Comparison of ENCODE assay signal across 8 cellular contexts in the genomic region with DNA sequence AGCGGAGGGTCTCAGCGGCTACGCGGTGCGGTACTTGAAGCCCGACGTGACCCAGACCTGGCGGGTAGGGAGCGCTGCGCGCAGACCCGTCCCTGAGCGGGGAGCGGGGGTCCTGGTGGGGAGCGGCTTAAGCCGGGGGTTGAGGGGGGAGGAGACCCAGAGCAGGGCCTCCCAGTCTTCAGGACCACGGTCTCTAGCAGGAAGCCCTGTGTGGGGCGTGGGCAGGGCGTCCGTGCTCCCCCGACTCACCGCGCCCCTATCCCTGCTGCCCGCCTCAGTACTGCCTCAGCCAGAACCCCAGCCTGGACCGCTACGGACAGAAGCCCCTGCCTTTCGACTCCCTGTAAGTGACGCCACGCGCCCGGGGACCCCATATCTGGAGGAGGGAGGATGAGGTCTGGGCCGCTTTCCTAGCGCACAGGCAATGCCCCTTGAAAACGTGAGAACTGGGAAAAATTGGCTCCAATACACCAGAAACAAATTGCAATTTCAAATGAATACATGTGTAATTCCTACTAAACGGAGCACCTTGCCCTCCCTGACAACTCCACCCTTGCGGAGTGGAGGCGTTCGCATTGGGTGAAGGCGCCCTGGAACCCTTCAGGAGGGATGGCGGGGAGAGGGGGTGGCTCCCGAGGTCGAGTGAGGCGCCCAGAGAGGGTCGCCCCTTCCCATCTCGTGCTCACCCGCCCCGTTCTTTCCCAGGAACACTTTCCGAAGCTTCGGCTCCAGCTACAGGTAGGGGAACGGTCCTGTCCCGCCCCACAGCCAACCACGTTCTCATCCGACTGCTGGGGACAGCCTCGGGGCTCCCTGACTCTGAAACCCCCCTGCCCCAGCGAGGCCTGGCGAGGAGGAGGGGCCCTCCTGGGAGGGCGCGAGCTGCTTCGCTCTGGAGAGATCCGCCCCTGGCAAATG. TPM values are rescaled to one million over a fixed set of nuclear protein-coding genes. Genes with fewer than 3 reads are reported as not detected.
DNase-seq lines count a peak whose midpoint lies in the region; ATAC-seq and TF ChIP-seq lines count a peak whose summit lies in the region.

No MANE protein-coding gene starts in this region.

- CTCF ChIA-PET in PC-9 (lab: Charles Lee), result interaction anchor here (0.7 kb wide), 1 partner anchor 42 kb away, joined by 3 read pairs; no protein-coding TSS in a partner anchor

- no peaks in the 10 kb centered on the region for H3K79me2 ChIP-seq in PC-9 (ENCODE audit: low read depth)

- POLR2A ChIA-PET in PC-9 (lab: Charles Lee; ENCODE audit: unreplicated experiment), result no interaction called here

- H3K36me3 ChIP-seq in BLaER1 treated with 17β-estradiol and CSF1 and Interleukin-3, amounts not matched to agents 10 nM and 100 nM, result no peaks in the 10 kb centered on the region
- H3K36me3 ChIP-seq in mucosa of descending colon (ENCODE audit: low read depth) (no peaks in the 10 kb centered on the region), aorta (ENCODE audit: control insufficient read depth in 1 of 2, insufficient read depth in 2 of 2, low read length in 1 of 2) (no peaks in the 10 kb centered on the region), PC-9 (ENCODE audit: low read depth) (no peaks in the 10 kb centered on the region)

- H3K27ac ChIP-seq in BLaER1 treated with 17β-estradiol and CSF1 and Interleukin-3, amounts not matched to agents 10 nM and 100 nM, result no peak overlapping the region; a peak in 2 of 22 replicates
- H3K27ac ChIP-seq in coronary artery (peak overlapping the region in 1 of 2 donors; percentile 57), aorta (ENCODE audit: low read depth in 1 of 2, low read length in 2 of 2) (no peak overlapping the region), PC-9 (no peak overlapping the region)

- peak overlapping the region; percentile 40 to 64 (median 53); a peak in 15 of 22 replicates for H3K9ac ChIP-seq in BLaER1 treated with 17β-estradiol and CSF1 and Interleukin-3, amounts not matched to agents 10 nM and 100 nM

- H4K20me1 ChIP-seq in BLaER1 treated with 17β-estradiol and CSF1 and Interleukin-3, amounts not matched to agents 10 nM and 100 nM, result no peaks in the 10 kb centered on the region
- H4K20me1 ChIP-seq in PC-9 (ENCODE audit: insufficient read depth), result no peaks in the 10 kb centered on the region

- no peaks in the 10 kb centered on the region for H3F3A ChIP-seq in PC-9 (ENCODE audit: insufficient read depth, low read depth)

- no peaks in the 10 kb centered on the region for H3K27me3 ChIP-seq in BLaER1 treated with 17β-estradiol and CSF1 and Interleukin-3, amounts not matched to agents 10 nM and 100 nM
- H3K27me3 ChIP-seq in aorta (ENCODE audit: control insufficient read depth in 1 of 2, insufficient read depth in 2 of 2, low read length in 1 of 2) (no peaks in the 10 kb centered on the region), PC-9 (ENCODE audit: insufficient read depth, low read depth) (no peaks in the 10 kb centered on the region)

- ATAC-seq in HG03175 (IDR thresholded peaks at IDR 0.05; ENCODE audit: unreplicated experiment) (peak; percentile 21), mucosa of descending colon (peak; percentile 41), aorta (ENCODE audit: low FRiP score) (peak; percentile 58)

- peak overlapping the region; percentile 50 to 93 (median 77) for H3K4me2 ChIP-seq in BLaER1 treated with 17β-estradiol and CSF1 and Interleukin-3, amounts not matched to agents 10 nM and 100 nM
- H3K4me2 ChIP-seq in PC-9, result no peak overlapping the region

- intact Hi-C loops in mucosa of descending colon (cut with DNase I, micrococcal nuclease) (no loop called here), aorta (cut with DNase I) (no loop called here), PC-9 (cut with micrococcal nuclease; ENCODE audit: unreplicated experiment) (no loop called here)

- no peaks in the 10 kb centered on the region for H3K9me3 ChIP-seq in BLaER1 treated with 17β-estradiol and CSF1 and Interleukin-3, amounts not matched to agents 10 nM and 100 nM (replicated peaks in 1 of 11)
- H3K9me3 ChIP-seq in mucosa of descending colon, result no peaks in the 10 kb centered on the region
- no peaks in the 10 kb centered on the region for H3K9me3 ChIP-seq in aorta (ENCODE audit: control insufficient read depth, low read length)
- H3K9me3 ChIP-seq in PC-9 (ENCODE audit: insufficient read depth, low read depth), result no peaks in the 10 kb centered on the region

- H3K9me2 ChIP-seq in PC-9 (ENCODE audit: insufficient read depth), result no peaks in the 10 kb centered on the region

- BruUV-seq in PC-9 (replicated peaks; lab: Mats Ljungman, UMichigan), result no TSS peak

- DNase-seq in coronary artery (ENCODE audit: low spot score) (peak; percentile 74), mucosa of descending colon (peak in 1 of 3 donors; percentile 41), aorta (peak in 1 of 2 donors; percentile 78), COLO829 (ENCODE audit: low spot score) (no peak), PC-9 (no peak), NCI-H524 (lab: John Stamatoyannopoulos, UW) (no peak)

- TF ChIP-seq CTCF in coronary artery (IDR thresholded peaks at IDR 0.05), result no peak
- TF ChIP-seq CTCF in mucosa of descending colon (IDR thresholded peaks at IDR 0.05), result no peak
- TF ChIP-seq CTCF in PC-9 (conservative IDR thresholded peaks at IDR 0.05), result no peak

- peak overlapping the region; percentile 47 to 69 (median 58) for H3K4me3 ChIP-seq in BLaER1 treated with 17β-estradiol and CSF1 and Interleukin-3, amounts not matched to agents 10 nM and 100 nM
- H3K4me3 ChIP-seq in coronary artery (peak overlapping the region; percentile 70), mucosa of descending colon (no peak overlapping the region), aorta (ENCODE audit: low read length in 2 of 2) (peak overlapping the region in 1 of 2 donors; percentile 36), PC-9 (no peak overlapping the region)

- WGBS in aorta, 2 donors, result 24 to 28% methylated on average over 54 to 60 of the region's 60 CpGs

- peaks cover 5 to 13% (median 7%) of the 10 kb centered on the region in 10 experiments; a peak in 17 of 20 replicates for H3K4me1 ChIP-seq in BLaER1 treated with 17β-estradiol and CSF1 and Interleukin-3, amounts not matched to agents 10 nM and 100 nM
- H3K4me1 ChIP-seq in mucosa of descending colon (ENCODE audit: low read depth) (no peaks in the 10 kb centered on the region), aorta (ENCODE audit: control insufficient read depth in 1 of 2, insufficient read depth in 2 of 2, low read length in 2 of 2) (no peaks in the 10 kb centered on the region), PC-9 (replicated peaks; ENCODE audit: insufficient read depth) (peaks cover 6% of the 10 kb centered on the region; the same call in 1 of the 2 replicates)

- no peak overlapping the region for H2AFZ ChIP-seq in PC-9

RNA-seq across cellular contexts. Expression of a gene that starts 14.5 kb away (rescaled TPM):
- total RNA-seq in mucosa of descending colon (1 to 10 TPM in 1 of 3 donors, under 1 TPM in 2; 0.14 to 2.0 (median 0.55) TPM), aorta (not detected), PC-9 (2021) (1.1 and 2.6 TPM in 2 replicates)
- not detected for polyA plus RNA-seq in aorta

RNA-seq across cellular contexts. Expression of a gene that starts 15.0 kb away (rescaled TPM):
- total RNA-seq in mucosa of descending colon (1 to 10 TPM; 5.9 to 9.7 (median 7.3) TPM), aorta (10 to 100 TPM in 1 of 2 donors, 1 to 10 TPM in 1; 7.0 to 10.6 TPM), PC-9 (2021) (9.9 and 11.0 TPM in 2 replicates)
- 1 to 10 TPM; 1.6 to 4.1 TPM for polyA plus RNA-seq in aorta

RNA-seq across cellular contexts. Expression of a gene that starts 15.7 kb away (rescaled TPM):
- total RNA-seq in mucosa of descending colon (10 to 100 TPM; 45.1 to 50.2 (median 47.4) TPM), aorta (10 to 100 TPM; 31.8 to 41.3 TPM), PC-9 (2021) (65.8 and 66.0 TPM in 2 replicates)
- polyA plus RNA-seq in aorta, result 10 to 100 TPM; 24.9 to 34.1 TPM

RNA-seq across cellular contexts. Expression of a gene that starts 40.1 kb away (rescaled TPM):
- total RNA-seq in mucosa of descending colon (100 to 1,000 TPM in 1 of 3 donors, 10 to 100 TPM in 2; 57.9 to 140 (median 96.5) TPM), aorta (1 to 10 TPM; 5.4 to 5.9 TPM), PC-9 (2021) (20.1 and 23.9 TPM in 2 replicates)
- polyA plus RNA-seq in aorta, result 1 to 10 TPM in 1 of 2 donors, under 1 TPM in 1; 0.82 to 2.1 TPM

Comparison
In these comparisons a context has a peak if more than half of its experiments do, and no peak if none do; other contexts are left out.
1. H3K4me3 ChIP-seq: peak in BLaER1 treated with 17β-estradiol and CSF1 and Interleukin-3, amounts not matched to agents 10 nM and 100 nM (10 of 10) and coronary artery (single experiment); none in mucosa of descending colon (single experiment) and PC-9 (single experiment).
2. Peak in every context shown above with its lines, with median percentiles within 50 percentile points of each other: ATAC-seq.